ENCODE assay signal across 15 cellular contexts in genomic region chr15:29133791-29134190, GRCh38.
A peak's percentile ranks its signal among the peaks of the same experiment; 100 is the strongest.
DNase-seq lines count a peak whose midpoint lies in the region; ATAC-seq and TF ChIP-seq lines count a peak whose summit lies in the region.
"Had no signal": no experiment of that assay in that cellular context is flagged by ENCODE, and none has a peak within 500 bp of the region (broad histone marks: within the 10 kb centered on the region; RNA-seq: fewer than 3 reads in every experiment).

No MANE protein-coding gene starts in this region.

- no peak overlapping the region for H3K27ac Mint-ChIP-seq in activated naive CD8-positive, alpha-beta T cell treated with anti-CD3 and anti-CD28 coated beads, Interleukin-2, amount 10 ng/mL, durations not matched to agents 7 days and 5 days
- H3K27ac Mint-ChIP-seq in activated naive CD8-positive, alpha-beta T cell treated with anti-CD3 and anti-CD28 coated beads for 36 hours = no peak overlapping the region
- H3K27ac Mint-ChIP-seq in endothelial cell (ENCODE audit: unreplicated experiment) (peak overlapping the region; percentile 76), neural progenitor cell (peak overlapping the region; percentile 62)
- H3K27ac Mint-ChIP-seq: CD4-positive, CD25-positive, alpha-beta regulatory T cell; HFFc6 had no signal

- no peak for TF ChIP-seq EP300 in ovary (IDR thresholded peaks at IDR 0.05)

- H3K4me2 ChIP-seq in neural progenitor cell = no peak overlapping the region
- H3K4me2 ChIP-seq: BLaER1 had no signal

- TF ChIP-seq POLR2A in ovary (IDR thresholded peaks at IDR 0.05) (no peak), prostate gland (IDR thresholded peaks at IDR 0.05) (no peak), thyroid gland (IDR thresholded peaks at IDR 0.05) (no peak)

- H4K20me1 ChIP-seq in neural progenitor cell (ENCODE audit: low read depth) = no peaks in the 10 kb centered on the region
- H4K20me1 ChIP-seq: BLaER1 had no signal

- DNase-seq in activated naive CD8-positive, alpha-beta T cell treated with anti-CD3 and anti-CD28 coated beads, Interleukin-2, amount 10 ng/mL, durations not matched to agents 7 days and 5 days = peak; percentile 19
- DNase-seq in activated naive CD8-positive, alpha-beta T cell treated with anti-CD3 and anti-CD28 coated beads for 36 hours = no peak
- DNase-seq in endothelial cell (ENCODE audit: low spot score) = no peak
- DNase-seq in neural progenitor cell (ENCODE audit: low spot score) = no peak
- no peak for DNase-seq in ovary
- DNase-seq in prostate gland (ENCODE audit: low spot score) = no peak
- DNase-seq in thyroid gland = no peak
- DNase-seq: 8988T; AML-193; CD4-positive, CD25-positive, alpha-beta regulatory T cell; DMS53; GF-D8; HCEC 1CT; HFFc6 had no signal

- POLR2A ChIA-PET in activated naive CD8-positive, alpha-beta T cell treated with anti-CD3 and anti-CD28 coated beads, Interleukin-2, amount 10 ng/mL, durations not matched to agents 7 days and 5 days (lab: Charles Lee) = no interaction called here

- H3K4me3 ChIP-seq in neural progenitor cell (no peak overlapping the region), ovary (no peak overlapping the region), prostate gland (no peak overlapping the region), thyroid gland (replicated peaks in 1 of 3) (no peak overlapping the region)
- H3K4me3 ChIP-seq: BLaER1 had no signal

- H3K36me3 ChIP-seq in neural progenitor cell (no peaks in the 10 kb centered on the region), ovary (no peaks in the 10 kb centered on the region), prostate gland (no peaks in the 10 kb centered on the region), thyroid gland (no peaks in the 10 kb centered on the region)
- H3K36me3 ChIP-seq: BLaER1 had no signal

- no peaks in the 10 kb centered on the region for H3K79me2 ChIP-seq in neural progenitor cell (ENCODE audit: low read depth)

- peaks cover 3% of the 10 kb centered on the region for H3K27me3 Mint-ChIP-seq in activated naive CD8-positive, alpha-beta T cell treated with anti-CD3 and anti-CD28 coated beads, Interleukin-2, amount 10 ng/mL, durations not matched to agents 7 days and 5 days
- peaks cover 11% of the 10 kb centered on the region for H3K27me3 Mint-ChIP-seq in activated naive CD8-positive, alpha-beta T cell treated with anti-CD3 and anti-CD28 coated beads for 36 hours
- peaks cover 19% of the 10 kb centered on the region for H3K27me3 Mint-ChIP-seq in endothelial cell (ENCODE audit: unreplicated experiment)
- peaks cover 8% of the 10 kb centered on the region for H3K27me3 Mint-ChIP-seq in neural progenitor cell (ENCODE audit: insufficient read depth, low read depth)
- H3K27me3 Mint-ChIP-seq: CD4-positive, CD25-positive, alpha-beta regulatory T cell had no signal

- TF ChIP-seq CTCF in endothelial cell (IDR thresholded peaks at IDR 0.05; ENCODE audit: unreplicated experiment) (no peak), neural progenitor cell (IDR thresholded peaks at IDR 0.05) (no peak), ovary (IDR thresholded peaks at IDR 0.05) (no peak), prostate gland (IDR thresholded peaks at IDR 0.05) (no peak), thyroid gland (IDR thresholded peaks at IDR 0.05) (no peak)

- H3K9me3 Mint-ChIP-seq in activated naive CD8-positive, alpha-beta T cell treated with anti-CD3 and anti-CD28 coated beads, Interleukin-2, amount 10 ng/mL, durations not matched to agents 7 days and 5 days = no peaks in the 10 kb centered on the region
- H3K9me3 Mint-ChIP-seq in activated naive CD8-positive, alpha-beta T cell treated with anti-CD3 and anti-CD28 coated beads for 36 hours = no peaks in the 10 kb centered on the region
- H3K9me3 Mint-ChIP-seq in endothelial cell (ENCODE audit: unreplicated experiment) (no peaks in the 10 kb centered on the region), neural progenitor cell (no peaks in the 10 kb centered on the region)

- peaks cover 11% of the 10 kb centered on the region for H3K4me1 ChIP-seq in neural progenitor cell
- no peaks in the 10 kb centered on the region for H3K4me1 ChIP-seq in ovary (ENCODE audit: insufficient read depth)
- no peaks in the 10 kb centered on the region for H3K4me1 ChIP-seq in prostate gland (replicated peaks)
- no peaks in the 10 kb centered on the region for H3K4me1 ChIP-seq in thyroid gland

- H3K4me1 Mint-ChIP-seq in activated naive CD8-positive, alpha-beta T cell treated with anti-CD3 and anti-CD28 coated beads, Interleukin-2, amount 10 ng/mL, durations not matched to agents 7 days and 5 days = peaks cover 5% of the 10 kb centered on the region
- H3K4me1 Mint-ChIP-seq in activated naive CD8-positive, alpha-beta T cell treated with anti-CD3 and anti-CD28 coated beads for 36 hours = peaks cover 6% of the 10 kb centered on the region
- H3K4me1 Mint-ChIP-seq in endothelial cell (ENCODE audit: unreplicated experiment) (peaks cover 4% of the 10 kb centered on the region), neural progenitor cell (peaks cover 28% of the 10 kb centered on the region)

- no peak for ATAC-seq in activated naive CD8-positive, alpha-beta T cell treated with anti-CD3 and anti-CD28 coated beads, Interleukin-2, amount 10 ng/mL, durations not matched to agents 7 days and 5 days (ENCODE audit: low read depth)

- WGBS in ovary, 3 donors = 79 to 93% (median 90%) methylated on average over 5 of the region's 5 CpGs
- WGBS in prostate gland = 97% methylated on average over 5 of the region's 5 CpGs
- 96 to 98% methylated on average over 5 of the region's 5 CpGs for WGBS in thyroid gland, 2 donors

- peaks cover 11% of the 10 kb centered on the region for H3F3A ChIP-seq in neural progenitor cell (ENCODE audit: low read depth)

- no peaks in the 10 kb centered on the region for H3K36me3 Mint-ChIP-seq in activated naive CD8-positive, alpha-beta T cell treated with anti-CD3 and anti-CD28 coated beads, Interleukin-2, amount 10 ng/mL, durations not matched to agents 7 days and 5 days
- H3K36me3 Mint-ChIP-seq in activated naive CD8-positive, alpha-beta T cell treated with anti-CD3 and anti-CD28 coated beads for 36 hours = no peaks in the 10 kb centered on the region
- H3K36me3 Mint-ChIP-seq in endothelial cell (ENCODE audit: low read depth, unreplicated experiment) (peaks cover 9% of the 10 kb centered on the region), neural progenitor cell (no peaks in the 10 kb centered on the region)
- H3K36me3 Mint-ChIP-seq: CD4-positive, CD25-positive, alpha-beta regulatory T cell had no signal

- no peaks in the 10 kb centered on the region for H3K9me3 ChIP-seq in neural progenitor cell (ENCODE audit: low read depth)
- no peaks in the 10 kb centered on the region for H3K9me3 ChIP-seq in ovary
- no peaks in the 10 kb centered on the region for H3K9me3 ChIP-seq in prostate gland
- H3K9me3 ChIP-seq in thyroid gland = no peaks in the 10 kb centered on the region
- H3K9me3 ChIP-seq: BLaER1 had no signal

- H3K27me3 ChIP-seq in neural progenitor cell (no peaks in the 10 kb centered on the region), ovary (no peaks in the 10 kb centered on the region), prostate gland (replicated peaks; ENCODE audit: insufficient read depth) (peaks cover 6% of the 10 kb centered on the region), thyroid gland (no peaks in the 10 kb centered on the region)
- H3K27me3 ChIP-seq: BLaER1 had no signal

- intact Hi-C loops in ovary (cut with DNase I) = no loop called here
- intact Hi-C loops in prostate gland (cut with DNase I) = no loop called here
- intact Hi-C loops in thyroid gland (cut with DNase I) = no loop called here

- H3K27ac ChIP-seq in neural progenitor cell (no peak overlapping the region), ovary (no peak overlapping the region), prostate gland (no peak overlapping the region), thyroid gland (no peak overlapping the region)
- H3K27ac ChIP-seq: BLaER1 had no signal

- H3K9ac ChIP-seq in neural progenitor cell = no peak overlapping the region
- H3K9ac ChIP-seq: BLaER1 had no signal

- H3K4me3 Mint-ChIP-seq in activated naive CD8-positive, alpha-beta T cell treated with anti-CD3 and anti-CD28 coated beads, Interleukin-2, amount 10 ng/mL, durations not matched to agents 7 days and 5 days = no peak overlapping the region
- no peak overlapping the region for H3K4me3 Mint-ChIP-seq in activated naive CD8-positive, alpha-beta T cell treated with anti-CD3 and anti-CD28 coated beads for 36 hours
- H3K4me3 Mint-ChIP-seq in endothelial cell (ENCODE audit: unreplicated experiment) (no peak overlapping the region), neural progenitor cell (no peak overlapping the region)
- H3K4me3 Mint-ChIP-seq: CD4-positive, CD25-positive, alpha-beta regulatory T cell; HFFc6 had no signal

- no peak overlapping the region for H2AFZ ChIP-seq in neural progenitor cell (replicated peaks)

Comparison
In these comparisons a context has a peak if more than half of its experiments do, and no peak if none do; other contexts are left out.
1. H3K27ac Mint-ChIP-seq: peak in endothelial cell (single experiment) and neural progenitor cell (single experiment); none in activated naive CD8-positive, alpha-beta T cell treated with anti-CD3 and anti-CD28 coated beads, Interleukin-2, amount 10 ng/mL, durations not matched to agents 7 days and 5 days (single experiment) and activated naive CD8-positive, alpha-beta T cell treated with anti-CD3 and anti-CD28 coated beads for 36 hours (single experiment).